ENCODE assay signal across 8 cellular contexts in genomic region chr7:44490351-44491200, GRCh38. TPM values are rescaled to one million over a fixed set of nuclear protein-coding genes. Genes with fewer than 3 reads are reported as not detected.
DNase-seq lines count a peak whose midpoint lies in the region; ATAC-seq and TF ChIP-seq lines count a peak whose summit lies in the region.

TSS of gene NUDCD3 (minus strand) at chr7:44490658. CDS start at chr7:44490600, 58 bp downstream.

- no peaks in the 10 kb centered on the region for H3K9me3 ChIP-seq in ES-I3 (ENCODE audit: control insufficient read depth, insufficient read depth, low read length)
- H3K9me3 ChIP-seq in Loucy (ENCODE audit: insufficient read depth, low read depth, low read length) = no peaks in the 10 kb centered on the region
- H3K9me3 ChIP-seq in neural progenitor cell (ENCODE audit: low read depth) = no peaks in the 10 kb centered on the region
- H3K9me3 ChIP-seq in subcutaneous abdominal adipose tissue (ENCODE audit: control insufficient read depth in 5 of 5, low read length in 5 of 5) = no peaks in the 10 kb centered on the region

- H4K20me1 ChIP-seq in Loucy (ENCODE audit: insufficient read depth, low read length, poor library complexity, severe bottlenecking) = peaks cover 21% of the 10 kb centered on the region
- H4K20me1 ChIP-seq in neural progenitor cell (ENCODE audit: low read depth) = peaks cover 40% of the 10 kb centered on the region

- H3K27ac ChIP-seq in foreskin keratinocyte (peak within 1 kb of the TSS; percentile 97), neural progenitor cell (peak within 1 kb of the TSS; percentile 99), subcutaneous abdominal adipose tissue (ENCODE audit: low read depth, low read length) (peak within 1 kb of the TSS; percentile 98)

- H3K9me2 ChIP-seq in Loucy (replicated peaks; ENCODE audit: low read depth, low read length) = no peaks in the 10 kb centered on the region

- H3K27me3 ChIP-seq in H7 (ENCODE audit: control insufficient read depth, insufficient read depth, low read length) = no peaks in the 10 kb centered on the region
- peaks cover 33% of the 10 kb centered on the region for H3K27me3 ChIP-seq in Loucy (ENCODE audit: insufficient read depth, low read length, poor library complexity, severe bottlenecking)
- H3K27me3 ChIP-seq in foreskin keratinocyte = no peaks in the 10 kb centered on the region
- peaks cover 4% of the 10 kb centered on the region for H3K27me3 ChIP-seq in neural progenitor cell
- H3K27me3 ChIP-seq in subcutaneous abdominal adipose tissue (ENCODE audit: control insufficient read depth in 5 of 5, insufficient read depth in 4 of 5, low read length in 5 of 5) = peaks cover 0 to 2% (median 0%) of the 10 kb centered on the region in 5 donors

- no peaks in the 10 kb centered on the region for H3K9me3 Mint-ChIP-seq in neural progenitor cell

- no peaks in the 10 kb centered on the region for H3F3A ChIP-seq in Loucy (ENCODE audit: low read depth)
- peaks cover 13% of the 10 kb centered on the region for H3F3A ChIP-seq in neural progenitor cell (ENCODE audit: low read depth)

- H3K4me1 Mint-ChIP-seq in neural progenitor cell = peaks cover 30% of the 10 kb centered on the region

- peak; percentile 82 for ATAC-seq in foreskin keratinocyte

- H3K27me3 Mint-ChIP-seq in neural progenitor cell (ENCODE audit: insufficient read depth, low read depth) = peaks cover 2% of the 10 kb centered on the region

- TF ChIP-seq CTCF in Loucy (conservative IDR thresholded peaks at IDR 0.05; ENCODE audit: low read length) = peak; percentile 35
- peak; percentile 46 for TF ChIP-seq CTCF in foreskin keratinocyte (conservative IDR thresholded peaks at IDR 0.05)
- peak; percentile 22 for TF ChIP-seq CTCF in neural progenitor cell (IDR thresholded peaks at IDR 0.05)

- H3K36me3 ChIP-seq in ES-I3 (ENCODE audit: insufficient read depth, low read length) = no peaks in the 10 kb centered on the region; the same call in 1 of the 2 replicates
- H3K36me3 ChIP-seq in H7 (replicated peaks; ENCODE audit: control insufficient read depth, insufficient read depth, low read length) = no peaks in the 10 kb centered on the region
- no peaks in the 10 kb centered on the region for H3K36me3 ChIP-seq in Loucy (ENCODE audit: insufficient read depth, low read length)
- no peaks in the 10 kb centered on the region for H3K36me3 ChIP-seq in neural progenitor cell
- no peaks in the 10 kb centered on the region for H3K36me3 ChIP-seq in subcutaneous abdominal adipose tissue (ENCODE audit: control insufficient read depth in 5 of 5, insufficient read depth in 5 of 5, low read length in 5 of 5)

- peak within 1 kb of the TSS; percentile 90 for H3K4me3 Mint-ChIP-seq in neural progenitor cell

- H3K4me2 ChIP-seq in Loucy (ENCODE audit: low read depth, low read length, poor library complexity, severe bottlenecking) (peak within 1 kb of the TSS; percentile 90), neural progenitor cell (peak within 1 kb of the TSS; percentile 82)

- H3K4me1 ChIP-seq in ES-I3 (ENCODE audit: insufficient read depth, low read length) (peaks cover 4% of the 10 kb centered on the region; the same call in 1 of the 2 replicates), Loucy (ENCODE audit: insufficient read depth, low read length, poor library complexity, severe bottlenecking) (peaks cover 37% of the 10 kb centered on the region), foreskin keratinocyte (peaks cover 5% of the 10 kb centered on the region), neural progenitor cell (peaks cover 8% of the 10 kb centered on the region), subcutaneous abdominal adipose tissue (ENCODE audit: control insufficient read depth in 5 of 5, insufficient read depth in 5 of 5, low read length in 5 of 5) (peaks cover 6 to 44% (median 40%) of the 10 kb centered on the region in 5 donors)

- H3K27ac Mint-ChIP-seq in neural progenitor cell = peak within 1 kb of the TSS; percentile 88

- H3K4me3 ChIP-seq in H7 (ENCODE audit: insufficient read depth, low read depth, low read length) = peak within 1 kb of the TSS; percentile 96
- H3K4me3 ChIP-seq in Loucy (ENCODE audit: low read length, poor library complexity, severe bottlenecking) = peak within 1 kb of the TSS; percentile 83
- H3K4me3 ChIP-seq in neural progenitor cell = peak within 1 kb of the TSS; percentile 86
- peak within 1 kb of the TSS; percentile 88 to 99 (median 94) for H3K4me3 ChIP-seq in subcutaneous abdominal adipose tissue (ENCODE audit: low read depth in 1 of 5, low read length in 5 of 5)

- H3K36me3 Mint-ChIP-seq in neural progenitor cell = peaks cover 5% of the 10 kb centered on the region

- peak; percentile 95 for TF ChIP-seq POLR2A in Raji (IDR thresholded peaks at IDR 0.05; ENCODE audit: insufficient read depth, low read depth, low read length)

- H2AFZ ChIP-seq in Loucy (ENCODE audit: low read length) (peak within 1 kb of the TSS; percentile 90), neural progenitor cell (replicated peaks) (peak within 1 kb of the TSS; percentile 95)

- peak; percentile 90 for DNase-seq in H7
- peak; percentile 62 for DNase-seq in activated gamma-delta T cell (lab: John Stamatoyannopoulos, UW)
- peak; percentile 75 to 86 for DNase-seq in foreskin keratinocyte
- peak; percentile 91 for DNase-seq in neural progenitor cell (ENCODE audit: low spot score)

- H3K79me2 ChIP-seq in Loucy (ENCODE audit: insufficient read depth, low read length) (peaks cover 42% of the 10 kb centered on the region), neural progenitor cell (ENCODE audit: low read depth) (peaks cover 47% of the 10 kb centered on the region)

- H3K9ac ChIP-seq in ES-I3 (ENCODE audit: low read depth, low read length) (peak within 1 kb of the TSS; percentile 74), Loucy (ENCODE audit: low read depth, low read length, poor library complexity, severe bottlenecking) (peak within 1 kb of the TSS; percentile 90), neural progenitor cell (peak within 1 kb of the TSS; percentile 90), subcutaneous abdominal adipose tissue (ENCODE audit: low read length in 5 of 5) (peak within 1 kb of the TSS; percentile 57 to 97 (median 95))

RNA-seq across cellular contexts. Expression of gene NUDCD3, which starts in this region (rescaled TPM):
- 68.1 and 79.4 TPM in 2 replicates for total RNA-seq in H7 (2014; rRNA removed; shearing (Covaris generic))
- 81.0 and 90.2 TPM in 2 replicates for total RNA-seq in foreskin keratinocyte
- 42.0 and 42.5 TPM in 2 replicates for polyA plus RNA-seq in foreskin keratinocyte
- 35.4 and 42.4 TPM in 2 replicates for total RNA-seq in neural progenitor cell (ENCODE audit: low replicate concordance)

Comparison
In these comparisons a context has a peak if more than half of its experiments do, and no peak if none do; other contexts are left out.
1. Peak in every context shown above with its lines: DNase-seq, ATAC-seq, H3K4me3 ChIP-seq and H3K27ac ChIP-seq.